Comparison of ENCODE assay signal across 22 cellular contexts in genomic region chr2:201378496-201379397, GRCh38. TPM values are rescaled to one million over a fixed set of nuclear protein-coding genes. Genes with fewer than 3 reads are reported as not detected.
DNase-seq lines count a peak whose midpoint lies in the region; ATAC-seq, FAIRE-seq and TF ChIP-seq lines count a peak whose summit lies in the region.
"Had no signal": no experiment of that assay in that cellular context is flagged by ENCODE, and none has a peak within 500 bp of the region (broad histone marks: within the 10 kb centered on the region; RNA-seq: fewer than 3 reads in every experiment).

No MANE protein-coding gene starts in this region.

- no peak overlapping the region for H3K4me2 ChIP-seq in hepatocyte

- no peaks in the 10 kb centered on the region for H3K9me2 ChIP-seq in hepatocyte (replicated peaks; ENCODE audit: insufficient read depth)

- no peaks in the 10 kb centered on the region for H4K20me1 ChIP-seq in hepatocyte (ENCODE audit: insufficient read depth, poor library complexity, severe bottlenecking)

- H3K36me3 ChIP-seq in adipocyte (ENCODE audit: control insufficient read depth, insufficient read depth, low read length, severe bottlenecking) (peaks cover 49% of the 10 kb centered on the region), hepatocyte (replicated peaks; ENCODE audit: insufficient read depth, low read depth) (no peaks in the 10 kb centered on the region), sigmoid colon (peaks cover 5 to 35% (median 16%) of the 10 kb centered on the region in 4 donors)
- H3K36me3 ChIP-seq: prostate gland had no signal

- no peak for TF ChIP-seq POLR2A in H54 (IDR thresholded peaks at IDR 0.05; ENCODE audit: low read depth, low read length)
- TF ChIP-seq POLR2A in sigmoid colon (IDR thresholded peaks at IDR 0.05), result no peak

- DNase-seq in H54 (ENCODE audit: insufficient read length, low spot score), result no peak
- peak; percentile 59 for DNase-seq in adipocyte (ENCODE audit: low read depth)
- DNase-seq in hepatocyte (ENCODE audit: low spot score), result peak; percentile 31
- DNase-seq in sigmoid colon, result no peak
- DNase-seq in cerebellum (ENCODE audit: low spot score), result no peak
- DNase-seq: activated B cell treated with CpG ODN at 0.5 μM for 24 hours; activated CD4-positive, alpha-beta T cell treated with anti-CD3 and anti-CD28 coated beads, Interleukin-2, amount 50 U/mL, for 48 hours; activated effector memory CD4-positive, alpha-beta T cell treated with anti-CD3 and anti-CD28 coated beads, Interleukin-2, amount 50 U/mL, for 16 hours; activated naive CD8-positive, alpha-beta T cell treated with anti-CD3 and anti-CD28 coated beads, Interleukin-2, amount 50 U/mL, for 24 hours; brain microvascular endothelial cell; HCEC 1CT; KG1; left ventricle myocardium inferior; NCI-H748 treated with DMSO at 0.1 percent for 48 hours; stimulated activated naive CD4-positive, alpha-beta T cell; tibial artery had no signal

- peak; percentile 10 to 89 (median 62) for TF ChIP-seq EP300 in sigmoid colon (IDR thresholded peaks at IDR 0.05)

- FAIRE-seq in H54 (lab: Jason Lieb, UNC), result peak; percentile 20

- H3K27ac ChIP-seq in hepatocyte (peak overlapping the region; percentile 74), sigmoid colon (peak overlapping the region in 3 of 4 donors; percentile 66 to 81 (median 80))
- H3K27ac ChIP-seq: brain microvascular endothelial cell, left ventricle myocardium inferior, prostate gland, RWPE1, skin epidermis, tibial artery had no signal

- WGBS in hepatocyte (ENCODE audit: low lambda C conversion rate, missing lambda C conversion rate), result 57% methylated on average over 5 of the region's 5 CpGs
- WGBS in sigmoid colon, 2 donors, result 89 to 96% methylated on average over 5 of the region's 5 CpGs

- ATAC-seq in HG03565 (IDR thresholded peaks at IDR 0.05; ENCODE audit: unreplicated experiment) (no peak), GM21360 (IDR thresholded peaks at IDR 0.05; ENCODE audit: unreplicated experiment) (no peak), GM19328 (IDR thresholded peaks at IDR 0.05; ENCODE audit: unreplicated experiment) (no peak)
- ATAC-seq: activated naive CD8-positive, alpha-beta T cell treated with anti-CD3 and anti-CD28 coated beads, Interleukin-2, amount 50 U/mL, for 24 hours had no signal

- intact Hi-C loops in sigmoid colon (cut with DNase I), result loop anchor here (2.0 to 5.0 kb wide), 2 partner anchors 39 to 72 kb away; partner anchors contain the start of genes STRADB and TRAK2

- H3K9ac ChIP-seq in adipocyte (ENCODE audit: low read length), result no peak overlapping the region

- H2AFZ ChIP-seq in hepatocyte, result no peak overlapping the region

- TF ChIP-seq CTCF in hepatocyte (IDR thresholded peaks at IDR 0.05; ENCODE audit: poor library complexity) (no peak), sigmoid colon (IDR thresholded peaks at IDR 0.05) (no peak)

- H3K79me2 ChIP-seq in hepatocyte, result no peaks in the 10 kb centered on the region

- no peak overlapping the region for H3K4me3 ChIP-seq in adipocyte (ENCODE audit: low read length)
- no peak overlapping the region for H3K4me3 ChIP-seq in hepatocyte
- no peak overlapping the region for H3K4me3 ChIP-seq in sigmoid colon
- H3K4me3 ChIP-seq: left ventricle myocardium inferior, prostate gland, skin epidermis, tibial artery had no signal

- H3K27me3 ChIP-seq in adipocyte (replicated peaks; ENCODE audit: control insufficient read depth, insufficient read depth, low read length), result no peaks in the 10 kb centered on the region
- H3K27me3 ChIP-seq in hepatocyte, result no peaks in the 10 kb centered on the region
- H3K27me3 ChIP-seq in sigmoid colon, result no peaks in the 10 kb centered on the region
- H3K27me3 ChIP-seq: brain microvascular endothelial cell, tibial artery had no signal

- H3K4me1 ChIP-seq in adipocyte (ENCODE audit: control insufficient read depth, insufficient read depth, low read length) (peaks cover 11% of the 10 kb centered on the region), hepatocyte (ENCODE audit: insufficient read depth) (no peaks in the 10 kb centered on the region), sigmoid colon (peaks cover 0 to 36% (median 27%) of the 10 kb centered on the region in 4 donors)
- H3K4me1 ChIP-seq: prostate gland, tibial artery had no signal

- H3K9me3 ChIP-seq in adipocyte (ENCODE audit: control insufficient read depth, low read length) (peaks cover 7% of the 10 kb centered on the region), hepatocyte (ENCODE audit: low read depth) (no peaks in the 10 kb centered on the region), sigmoid colon (no peaks in the 10 kb centered on the region)
- H3K9me3 ChIP-seq: left ventricle myocardium inferior, prostate gland, tibial artery had no signal

RNA-seq across cellular contexts. Expression of gene FLACC1, which starts 21.6 kb away (rescaled TPM):
- 0.80 and 1.2 TPM in 2 replicates for total RNA-seq in hepatocyte
- polyA plus RNA-seq in hepatocyte, result 0.15 and 0.34 TPM in 2 replicates
- total RNA-seq in sigmoid colon, result 1 to 10 TPM; 1.1 to 1.6 (median 1.4) TPM
- polyA plus RNA-seq in sigmoid colon, result under 1 TPM in 2 of 3 donors, not detected in 1; 0.69 to 0.87 TPM
- 3.7 TPM for total RNA-seq in cerebellum

Comparison
In these comparisons a context has a peak if more than half of its experiments do, and no peak if none do; other contexts are left out.
1. DNase-seq: peak in adipocyte (single experiment) and hepatocyte (single experiment); none in H54 (single experiment), sigmoid colon (single experiment) and cerebellum (single experiment).